8 cellular contexts compared by ENCODE assay signal in genomic region chr3:170357176-170357919, GRCh38. TPM values are rescaled to one million over a fixed set of nuclear protein-coding genes. Genes with fewer than 3 reads are reported as not detected.
A peak's percentile ranks its signal among the peaks of the same experiment; 100 is the strongest.
DNase-seq lines count a peak whose midpoint lies in the region; ATAC-seq and TF ChIP-seq lines count a peak whose summit lies in the region.

A gene with protein sequence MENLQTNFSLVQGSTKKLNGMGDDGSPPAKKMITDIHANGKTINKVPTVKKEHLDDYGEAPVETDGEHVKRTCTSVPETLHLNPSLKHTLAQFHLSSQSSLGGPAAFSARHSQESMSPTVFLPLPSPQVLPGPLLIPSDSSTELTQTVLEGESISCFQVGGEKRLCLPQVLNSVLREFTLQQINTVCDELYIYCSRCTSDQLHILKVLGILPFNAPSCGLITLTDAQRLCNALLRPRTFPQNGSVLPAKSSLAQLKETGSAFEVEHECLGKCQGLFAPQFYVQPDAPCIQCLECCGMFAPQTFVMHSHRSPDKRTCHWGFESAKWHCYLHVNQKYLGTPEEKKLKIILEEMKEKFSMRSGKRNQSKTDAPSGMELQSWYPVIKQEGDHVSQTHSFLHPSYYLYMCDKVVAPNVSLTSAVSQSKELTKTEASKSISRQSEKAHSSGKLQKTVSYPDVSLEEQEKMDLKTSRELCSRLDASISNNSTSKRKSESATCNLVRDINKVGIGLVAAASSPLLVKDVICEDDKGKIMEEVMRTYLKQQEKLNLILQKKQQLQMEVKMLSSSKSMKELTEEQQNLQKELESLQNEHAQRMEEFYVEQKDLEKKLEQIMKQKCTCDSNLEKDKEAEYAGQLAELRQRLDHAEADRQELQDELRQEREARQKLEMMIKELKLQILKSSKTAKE (plus strand): TSS chr3:170357715. CDS start chr3:170360332, 2,617 bp downstream.

- TF ChIP-seq CTCF in DOHH2 (IDR thresholded peaks at IDR 0.05; ENCODE audit: low read depth, low read length, poor library complexity, severe bottlenecking), result no peak

- DNase-seq in GOT3 (lab: John Stamatoyannopoulos, UW) (peak; percentile 91), LHCN-M2 (ENCODE audit: low read depth) (peak; percentile 94), RPMI8226 (peak; percentile 100), fibroblast of gingiva (ENCODE audit: low read depth) (peak; percentile 96)
- DNase-seq in activated T-helper 1 cell treated with anti-CD3 and anti-CD28 coated beads, Interleukin-2, amount 50 U/mL, for 16 hours (ENCODE audit: low read depth in 1 of 2, low spot score in 1 of 2), result peak; percentile 92 to 94
- DNase-seq in naive thymus-derived CD8-positive, alpha-beta T cell, result peak; percentile 95 to 99 (median 96)
- peak; percentile 94 for DNase-seq in stimulated activated naive B cell treated with anti-CD40 and anti-IgM and Interleukin-4, amounts not matched to agents 10 μg/mL and 1 μg/mL and 100 μg/mL, for 72 hours

- H3K27me3 ChIP-seq in DOHH2 (ENCODE audit: control insufficient read depth, low read length), result no peaks in the 10 kb centered on the region

- H3K27me3 Mint-ChIP-seq in naive thymus-derived CD8-positive, alpha-beta T cell, result no peaks in the 10 kb centered on the region
- H3K27me3 Mint-ChIP-seq in stimulated activated naive B cell treated with anti-CD40 and anti-IgM and Interleukin-4, amounts not matched to agents 10 μg/mL and 1 μg/mL and 100 μg/mL, for 72 hours, result no peaks in the 10 kb centered on the region

- H3K4me1 ChIP-seq in DOHH2 (ENCODE audit: control insufficient read depth, low read length), result peaks cover 76% of the 10 kb centered on the region

- POLR2A ChIA-PET in naive thymus-derived CD8-positive, alpha-beta T cell (lab: Charles Lee), result interaction anchor here (0.6 to 2.9 kb wide), 18 partner anchors 8 to 593 kb away, joined by 3 to 25 read pairs (median 6); partner anchors contain the start of genes PHC3, PRKCI, RPL22L1 and SEC62

- H3K9me3 ChIP-seq in DOHH2 (ENCODE audit: control insufficient read depth, insufficient read depth, low read length), result no peaks in the 10 kb centered on the region

- peak within 1 kb of the TSS; percentile 93 to 100 (median 98) for H3K27ac Mint-ChIP-seq in naive thymus-derived CD8-positive, alpha-beta T cell
- H3K27ac Mint-ChIP-seq in stimulated activated naive B cell treated with anti-CD40 and anti-IgM and Interleukin-4, amounts not matched to agents 10 μg/mL and 1 μg/mL and 100 μg/mL, for 72 hours, result peak within 1 kb of the TSS; percentile 99

- H3K9me2 ChIP-seq in DOHH2 (replicated peaks; ENCODE audit: control insufficient read depth, low read length), result no peaks in the 10 kb centered on the region

- H3K4me2 ChIP-seq in DOHH2 (ENCODE audit: low read length), result peak within 1 kb of the TSS; percentile 88

- H3K27ac ChIP-seq in DOHH2 (ENCODE audit: low read depth, low read length), result peak within 1 kb of the TSS; percentile 92

- peaks cover 21 to 78% (median 53%) of the 10 kb centered on the region in 4 donors for H3K4me1 Mint-ChIP-seq in naive thymus-derived CD8-positive, alpha-beta T cell
- H3K4me1 Mint-ChIP-seq in stimulated activated naive B cell treated with anti-CD40 and anti-IgM and Interleukin-4, amounts not matched to agents 10 μg/mL and 1 μg/mL and 100 μg/mL, for 72 hours, result peaks cover 38 to 79% of the 10 kb centered on the region in 2 donors

- ATAC-seq in naive thymus-derived CD8-positive, alpha-beta T cell, result peak; percentile 75 to 81
- ATAC-seq in stimulated activated naive B cell treated with anti-CD40 and anti-IgM and Interleukin-4, amounts not matched to agents 10 μg/mL and 1 μg/mL and 100 μg/mL, for 72 hours (replicated peaks), result peak; percentile 64 to 67

- H3K9me3 Mint-ChIP-seq in naive thymus-derived CD8-positive, alpha-beta T cell, result peaks cover 0 to 12% (median 2%) of the 10 kb centered on the region in 9 donors
- H3K9me3 Mint-ChIP-seq in stimulated activated naive B cell treated with anti-CD40 and anti-IgM and Interleukin-4, amounts not matched to agents 10 μg/mL and 1 μg/mL and 100 μg/mL, for 72 hours, result no peaks in the 10 kb centered on the region

- peaks cover 27% of the 10 kb centered on the region for H3F3A ChIP-seq in DOHH2 (ENCODE audit: control insufficient read depth, insufficient read depth)

- H3K4me3 ChIP-seq in DOHH2 (ENCODE audit: low read length), result peak within 1 kb of the TSS; percentile 82

- peaks cover 48% of the 10 kb centered on the region for H3K79me2 ChIP-seq in DOHH2 (ENCODE audit: control insufficient read depth, low read length)

- peak within 1 kb of the TSS; percentile 87 to 98 (median 94) for H3K4me3 Mint-ChIP-seq in naive thymus-derived CD8-positive, alpha-beta T cell
- peak within 1 kb of the TSS; percentile 86 to 87 for H3K4me3 Mint-ChIP-seq in stimulated activated naive B cell treated with anti-CD40 and anti-IgM and Interleukin-4, amounts not matched to agents 10 μg/mL and 1 μg/mL and 100 μg/mL, for 72 hours

- H3K36me3 Mint-ChIP-seq in naive thymus-derived CD8-positive, alpha-beta T cell, result peaks cover 7 to 22% (median 18%) of the 10 kb centered on the region in 3 donors
- H3K36me3 Mint-ChIP-seq in stimulated activated naive B cell treated with anti-CD40 and anti-IgM and Interleukin-4, amounts not matched to agents 10 μg/mL and 1 μg/mL and 100 μg/mL, for 72 hours, result peaks cover 13 to 37% of the 10 kb centered on the region in 2 donors

- H3K36me3 ChIP-seq in DOHH2 (ENCODE audit: control insufficient read depth, low read length), result peaks cover 41% of the 10 kb centered on the region

- no peaks in the 10 kb centered on the region for H4K20me1 ChIP-seq in DOHH2 (ENCODE audit: control insufficient read depth, insufficient read depth, low read depth, low read length)

RNA-seq across cellular contexts. Expression of the gene that starts here (rescaled TPM):
- total RNA-seq in LHCN-M2 (2014; rRNA removed), result 29.0 and 29.6 TPM in 2 replicates
- polyA plus RNA-seq in LHCN-M2 (2012), result 10.8 TPM
- total RNA-seq in naive thymus-derived CD8-positive, alpha-beta T cell, result 10 to 100 TPM; 55.7 to 67.2 TPM
- polyA plus RNA-seq in naive thymus-derived CD8-positive, alpha-beta T cell, result 1 to 10 TPM; 2.5 to 6.6 (median 2.9) TPM

Comparison
In these comparisons a context has a peak if more than half of its experiments do, and no peak if none do; other contexts are left out.
1. Peak in every context shown above with its lines: DNase-seq, ATAC-seq, H3K4me3 ChIP-seq and H3K27ac ChIP-seq.